16 cellular contexts compared by ENCODE assay signal in the genomic region with DNA sequence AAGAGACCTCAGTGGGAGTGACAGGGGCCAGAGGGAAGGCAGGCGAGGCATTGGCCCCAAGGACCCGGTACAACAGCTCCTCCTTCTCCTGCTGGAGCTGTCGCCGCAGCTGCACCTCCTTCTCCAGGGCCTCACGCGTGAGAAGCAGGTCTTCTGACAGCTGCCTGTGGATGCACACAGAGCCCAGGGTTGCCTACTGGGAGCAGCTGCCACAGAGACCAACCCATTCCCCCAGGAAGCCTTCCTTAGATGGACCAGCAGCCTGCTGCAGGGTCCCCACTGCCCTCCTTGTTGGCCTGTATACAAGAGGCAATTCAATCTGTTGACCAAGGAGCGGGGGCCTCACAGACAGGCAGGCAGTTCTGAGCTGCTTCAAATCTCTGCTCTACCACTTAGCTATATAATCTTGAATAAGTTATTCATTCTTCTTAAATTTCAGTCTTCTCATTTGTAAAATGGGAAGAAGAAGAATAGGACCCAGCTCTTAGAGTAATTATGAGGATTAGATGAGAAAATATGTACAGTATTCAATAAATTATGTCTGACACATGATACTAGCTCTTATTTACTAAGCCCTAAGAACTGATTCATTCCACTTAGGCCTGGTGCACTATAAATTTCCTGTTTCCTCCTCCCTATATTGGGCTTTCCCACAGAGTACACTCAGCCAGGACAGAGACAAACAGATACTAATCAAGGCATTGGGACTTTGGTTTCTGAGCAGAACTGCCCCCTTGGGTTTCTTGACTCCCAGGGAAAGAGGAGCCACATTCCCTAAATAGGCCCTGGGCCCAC. TPM values are rescaled to one million over a fixed set of nuclear protein-coding genes. Genes with fewer than 3 reads are reported as not detected.
A peak's percentile ranks its signal among the peaks of the same experiment; 100 is the strongest.
DNase-seq lines count a peak whose midpoint lies in the region; ATAC-seq and TF ChIP-seq lines count a peak whose summit lies in the region.
"Had no signal": no experiment of that assay in that cellular context is flagged by ENCODE, and none has a peak within 500 bp of the region (broad histone marks: within the 10 kb centered on the region; RNA-seq: fewer than 3 reads in every experiment).

No MANE protein-coding gene starts in this region.

- intact Hi-C loops in CD8-positive, alpha-beta T cell (cut with DNase I, micrococcal nuclease): no loop called here
- intact Hi-C loops in upper lobe of right lung (cut with DNase I): no loop called here

- POLR2A ChIA-PET in CD8-positive, alpha-beta T cell (lab: Charles Lee): no interaction called here
- POLR2A ChIA-PET in HEK293T (lab: Yijun Ruan, JAX): interaction anchor here (1.3 kb wide), 1 partner anchor 69 kb away, joined by 3 read pairs; a partner anchor contains a TSS

- H3K4me1 ChIP-seq in CD8-positive, alpha-beta T cell (ENCODE audit: insufficient read depth, low read length): no peaks in the 10 kb centered on the region
- peaks cover 29% of the 10 kb centered on the region for H3K4me1 ChIP-seq in adipocyte (ENCODE audit: control insufficient read depth, insufficient read depth, low read length)
- no peaks in the 10 kb centered on the region for H3K4me1 ChIP-seq in upper lobe of right lung
- H3K4me1 ChIP-seq: ascending aorta, neural progenitor cell, suprapubic skin had no signal

- CTCF ChIA-PET in CD8-positive, alpha-beta T cell (lab: Charles Lee): interaction anchor here (0.8 to 2.4 kb wide), 5 partner anchors 19 to 68 kb away, joined by 4 to 11 read pairs (median 7); a partner anchor contains a TSS
- CTCF ChIA-PET in HEK293T (lab: Yijun Ruan, JAX): interaction anchor here (0.6 to 1.6 kb wide), 4 partner anchors 18 to 1410 kb away, joined by 3 to 7 read pairs (median 4); no protein-coding TSS in a partner anchor

- TF ChIP-seq CTCF in CD8-positive, alpha-beta T cell (IDR thresholded peaks at IDR 0.05): no peak
- no peak for TF ChIP-seq CTCF in upper lobe of right lung (IDR thresholded peaks at IDR 0.05)

- H3K9me3 Mint-ChIP-seq in CD8-positive, alpha-beta T cell: peaks cover under 1% of the 10 kb centered on the region
- H3K9me3 Mint-ChIP-seq: activated T-cell treated with anti-CD3 and anti-CD28 coated beads, Interleukin-2, amount 50 U/mL, for 72 hours; neural progenitor cell had no signal

- H3K36me3 ChIP-seq in CD8-positive, alpha-beta T cell (ENCODE audit: insufficient read depth, low read length): peaks cover 70% of the 10 kb centered on the region
- H3K36me3 ChIP-seq in adipocyte (ENCODE audit: control insufficient read depth, insufficient read depth, low read length, severe bottlenecking): peaks cover 52% of the 10 kb centered on the region
- H3K36me3 ChIP-seq in upper lobe of right lung: peaks cover 60% of the 10 kb centered on the region
- H3K36me3 ChIP-seq: neural progenitor cell, suprapubic skin had no signal

- H3K27me3 ChIP-seq in CD8-positive, alpha-beta T cell (ENCODE audit: insufficient read depth, low read length): no peaks in the 10 kb centered on the region
- no peaks in the 10 kb centered on the region for H3K27me3 ChIP-seq in adipocyte (replicated peaks; ENCODE audit: control insufficient read depth, insufficient read depth, low read length)
- no peaks in the 10 kb centered on the region for H3K27me3 ChIP-seq in upper lobe of right lung
- H3K27me3 ChIP-seq: ascending aorta, heart right ventricle, neural progenitor cell, suprapubic skin had no signal

- DNase-seq in CD8-positive, alpha-beta T cell: no peak
- DNase-seq in HEK293T (ENCODE audit: extremely low spot score): peak; percentile 3
- peak; percentile 60 for DNase-seq in adipocyte (ENCODE audit: low read depth)
- DNase-seq in myocyte (ENCODE audit: low read depth): peak; percentile 85
- no peak for DNase-seq in upper lobe of right lung
- DNase-seq in T-helper 1 cell: no peak
- no peak for DNase-seq in activated T-cell treated with anti-CD3 and anti-CD28 coated beads, Interleukin-2, amount 50 U/mL, for 1 hour
- DNase-seq in NCI-H2081 treated with DMSO at 0.1 percent for 48 hours (lab: John Stamatoyannopoulos, UW): no peak
- DNase-seq: activated CD4-positive, CD25-positive, alpha-beta regulatory T cell; activated T-cell treated with anti-CD3 and anti-CD28 coated beads, Interleukin-2, amount 50 U/mL, for 72 hours; heart right ventricle; KBM-7 had no signal

- peaks cover 23% of the 10 kb centered on the region for H3K4me1 Mint-ChIP-seq in CD8-positive, alpha-beta T cell (ENCODE audit: low read depth)
- H3K4me1 Mint-ChIP-seq: neural progenitor cell had no signal

- H3K4me3 Mint-ChIP-seq in CD8-positive, alpha-beta T cell: no peak overlapping the region
- H3K4me3 Mint-ChIP-seq: activated T-cell treated with anti-CD3 and anti-CD28 coated beads, Interleukin-2, amount 50 U/mL, for 72 hours; neural progenitor cell had no signal

- no peak for ATAC-seq in CD8-positive, alpha-beta T cell
- ATAC-seq in upper lobe of right lung: no peak
- ATAC-seq: heart right ventricle, left lobe of liver had no signal

- no peaks in the 10 kb centered on the region for H3K9me3 ChIP-seq in CD8-positive, alpha-beta T cell (ENCODE audit: low read length)
- H3K9me3 ChIP-seq in adipocyte (ENCODE audit: control insufficient read depth, low read length) (no peaks in the 10 kb centered on the region), upper lobe of right lung (no peaks in the 10 kb centered on the region)
- H3K9me3 ChIP-seq: ascending aorta, suprapubic skin had no signal

- no peak overlapping the region for H3K27ac ChIP-seq in CD8-positive, alpha-beta T cell (ENCODE audit: low read depth, low read length)
- H3K27ac ChIP-seq in upper lobe of right lung: no peak overlapping the region
- H3K27ac ChIP-seq: ascending aorta, heart right ventricle, neural progenitor cell, suprapubic skin had no signal

- H3K27me3 Mint-ChIP-seq in CD8-positive, alpha-beta T cell (ENCODE audit: low read depth): no peaks in the 10 kb centered on the region

- H3K9ac ChIP-seq in adipocyte (ENCODE audit: low read length): no peak overlapping the region
- H3K9ac ChIP-seq: neural progenitor cell had no signal

- peak overlapping the region; percentile 14 for H3K27ac Mint-ChIP-seq in CD8-positive, alpha-beta T cell
- H3K27ac Mint-ChIP-seq: neural progenitor cell had no signal

- peaks cover 88% of the 10 kb centered on the region for H3K36me3 Mint-ChIP-seq in CD8-positive, alpha-beta T cell
- H3K36me3 Mint-ChIP-seq: neural progenitor cell had no signal

- H3K4me3 ChIP-seq in CD8-positive, alpha-beta T cell (ENCODE audit: low read depth, low read length): no peak overlapping the region
- H3K4me3 ChIP-seq in adipocyte (ENCODE audit: low read length) (no peak overlapping the region), upper lobe of right lung (no peak overlapping the region)
- H3K4me3 ChIP-seq: ascending aorta, heart right ventricle, neural progenitor cell, suprapubic skin had no signal

TF ChIP-seq in HEK293T, 16 proteins besides CTCF, POLR2A, EP300 and RAD21:
- TF ChIP-seq L3MBTL2 (conservative IDR thresholded peaks at IDR 0.05) (no peak), SP1 (IDR thresholded peaks at IDR 0.05) (no peak), FOXK2 (IDR thresholded peaks at IDR 0.05) (no peak)

RNA-seq across cellular contexts. Expression of a gene that starts 26.1 kb away (rescaled TPM):
- total RNA-seq in CD8-positive, alpha-beta T cell: 10 to 100 TPM; 83.5 to 89.4 TPM
- 591 and 661 TPM in 2 replicates for total RNA-seq in myocyte
- polyA plus RNA-seq in myocyte (2012): 596 TPM
- 143 TPM for total RNA-seq in upper lobe of right lung

RNA-seq across cellular contexts. Expression of a gene that starts 40.2 kb away (rescaled TPM):
- total RNA-seq in CD8-positive, alpha-beta T cell: 10 to 100 TPM; 96.3 to 98.5 TPM
- total RNA-seq in myocyte (3.2 and 3.4 TPM in 2 replicates), upper lobe of right lung (81.9 TPM)
- polyA plus RNA-seq in myocyte (2012): 0.40 TPM

Comparison
In these comparisons a context has a peak if more than half of its experiments do, and no peak if none do; other contexts are left out.
1. DNase-seq: peak in HEK293T (single experiment), adipocyte (single experiment) and myocyte (single experiment); none in CD8-positive, alpha-beta T cell (0 of 7), upper lobe of right lung (single experiment), T-helper 1 cell (0 of 5), activated T-cell treated with anti-CD3 and anti-CD28 coated beads, Interleukin-2, amount 50 U/mL, for 1 hour (single experiment) and NCI-H2081 treated with DMSO at 0.1 percent for 48 hours (single experiment).
2. RNA of a gene that starts 40.2 kb away (total RNA-seq): 96.3 to 98.5 TPM in CD8-positive, alpha-beta T cell and 81.9 TPM in upper lobe of right lung (single experiment); 3.2 to 3.4 TPM in myocyte; every median in the first group is over 10 times any median in the second.